In the genomic region with DNA sequence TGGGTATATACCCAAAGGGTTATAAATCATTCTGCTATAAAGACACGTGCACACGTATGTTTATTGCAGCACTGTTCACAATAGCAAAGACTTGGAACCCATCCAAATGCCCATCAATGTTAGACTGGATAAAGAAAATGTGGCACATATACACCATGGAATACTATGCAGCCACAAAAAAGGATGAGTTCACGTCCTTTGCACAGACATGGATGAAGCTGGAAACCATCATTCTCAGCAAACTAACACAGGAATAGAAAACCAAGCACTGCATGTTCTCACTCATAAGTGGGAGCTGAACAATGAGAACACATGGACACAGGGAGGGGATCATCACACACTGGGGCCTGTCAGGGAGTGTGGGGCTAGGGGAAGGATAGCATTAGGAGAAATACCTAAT, we compare ENCODE assay signal across 12 cellular contexts. TPM values are rescaled to one million over a fixed set of nuclear protein-coding genes. Genes with fewer than 3 reads are reported as not detected.
"Had no signal": no experiment of that assay in that cellular context is flagged by ENCODE, and none has a peak within 500 bp of the region (broad histone marks: within the 10 kb centered on the region; RNA-seq: fewer than 3 reads in every experiment).

No MANE protein-coding gene starts in this region.

RNA-seq across cellular contexts. Expression of a gene that starts 47.4 kb away (rescaled TPM):
- total RNA-seq: naive thymus-derived CD8-positive, alpha-beta T cell; natural killer cell; natural killer cell treated with Interleukin-12 subunit alpha and Interleukin-12 subunit beta and Interleukin-15 and Interleukin-18, amount 100 ng/mL, for 72 hours; neural crest cell; occipital lobe; osteoblast; osteocyte; progenitor cell of endocrine pancreas; pulmonary artery endothelial cell; renal cortical epithelial cell; skeletal muscle tissue had no signal
- polyA plus RNA-seq: naive thymus-derived CD8-positive, alpha-beta T cell; neural cell had no signal
